Comparison of ENCODE assay signal across 24 cellular contexts in the genomic region with DNA sequence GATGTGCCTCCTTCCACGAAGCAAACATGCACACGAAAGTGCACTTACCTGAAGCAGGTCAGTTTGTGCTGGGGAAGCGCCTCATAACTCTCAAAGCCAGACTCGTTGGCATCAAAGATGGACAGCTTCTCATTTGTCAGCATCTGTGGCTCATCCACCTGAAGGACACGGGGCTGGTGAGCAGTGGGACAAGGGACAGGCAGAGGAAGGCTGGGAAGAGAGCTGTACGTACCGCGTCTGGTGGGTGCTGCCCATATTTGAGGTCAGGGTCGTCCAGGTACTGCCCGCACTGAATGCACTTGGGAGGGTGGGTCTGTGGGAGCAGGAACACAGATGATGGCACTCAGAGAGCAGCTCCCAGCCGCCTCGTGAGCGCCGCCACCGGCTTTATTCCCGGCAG. TPM values are rescaled to one million over a fixed set of nuclear protein-coding genes. Genes with fewer than 3 reads are reported as not detected.
"Had no signal": no experiment of that assay in that cellular context is flagged by ENCODE, and none has a peak within 500 bp of the region (broad histone marks: within the 10 kb centered on the region; RNA-seq: fewer than 3 reads in every experiment).

No MANE protein-coding gene starts in this region.

- H3K9me3 Mint-ChIP-seq: immature natural killer cell, mesothelial cell of epicardium had no signal

- H3K27me3 ChIP-seq: dorsolateral prefrontal cortex, esophagus squamous epithelium, gastrocnemius medialis, heart left ventricle, hepatocyte, left lung had no signal

- H3K4me3 Mint-ChIP-seq: immature natural killer cell, mesothelial cell of epicardium had no signal

- H3K27ac ChIP-seq: coronary artery, dorsolateral prefrontal cortex, epithelial cell of prostate, esophagus squamous epithelium, gastrocnemius medialis, heart left ventricle, hepatocyte, left lung, lower lobe of right lung had no signal

- DNase-seq: dermis blood vessel endothelial cell; dorsolateral prefrontal cortex; effector CD4-positive, alpha-beta T cell; effector memory CD4-positive, alpha-beta T cell; erythroblast; esophagus squamous epithelium; foreskin fibroblast; foreskin melanocyte; gastrocnemius medialis; heart left ventricle; hypothalamus; immature natural killer cell; islet precursor cell; left cardiac atrium; left ventricle myocardium superior; lower lobe of right lung; mesenchymal stem cell had no signal

- FAIRE-seq: colon had no signal

- H3K4me1 ChIP-seq: esophagus squamous epithelium, gastrocnemius medialis, heart left ventricle, left lung, lower lobe of right lung had no signal

- ATAC-seq: esophagus mucosa, gastrocnemius medialis, heart left ventricle, left cardiac atrium, left lung, left ventricle myocardium superior, lower lobe of right lung had no signal

- H3K9me3 ChIP-seq: esophagus squamous epithelium, gastrocnemius medialis, heart left ventricle, left lung, lower lobe of right lung had no signal

- H3K4me1 Mint-ChIP-seq: mesothelial cell of epicardium had no signal

- H3K4me3 ChIP-seq: coronary artery, dorsolateral prefrontal cortex, esophagus squamous epithelium, gastrocnemius medialis, heart left ventricle, hepatocyte, left lung, lower lobe of right lung had no signal

- H3K27ac Mint-ChIP-seq: mesothelial cell of epicardium had no signal

RNA-seq across cellular contexts. Expression of gene ANGPTL6, which starts 57.1 kb away (rescaled TPM):
- total RNA-seq: esophagus mucosa, left ventricle myocardium superior had no signal
